14 cellular contexts compared by ENCODE assay signal in the genomic region with DNA sequence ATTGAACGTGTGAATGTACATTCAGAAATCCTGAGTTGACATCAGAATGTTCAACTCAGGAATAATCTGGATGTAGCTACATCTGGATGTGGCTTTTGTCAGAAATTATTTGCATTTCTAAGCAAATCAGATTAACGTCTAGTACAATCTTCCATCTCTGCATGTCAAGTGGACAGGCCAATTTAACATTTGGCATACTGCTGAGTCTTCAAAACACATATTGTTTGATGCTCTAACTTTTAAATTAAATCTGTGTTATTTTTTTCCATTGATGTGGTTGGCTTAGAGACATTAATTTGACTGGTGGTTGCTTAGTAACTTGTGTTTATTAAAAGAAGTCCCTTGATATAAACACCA. TPM values are rescaled to one million over a fixed set of nuclear protein-coding genes. Genes with fewer than 3 reads are reported as not detected.
DNase-seq lines count a peak whose midpoint lies in the region; ATAC-seq and TF ChIP-seq lines count a peak whose summit lies in the region.
"Had no signal": no experiment of that assay in that cellular context is flagged by ENCODE, and none has a peak within 500 bp of the region (broad histone marks: within the 10 kb centered on the region; RNA-seq: fewer than 3 reads in every experiment).

No MANE protein-coding gene starts in this region.

- ATAC-seq in naive thymus-derived CD4-positive, alpha-beta T cell = no peak
- no peak for ATAC-seq in HG03045 (IDR thresholded peaks at IDR 0.05; ENCODE audit: unreplicated experiment)

- H3K79me2 ChIP-seq in Loucy (ENCODE audit: insufficient read depth, low read length) = peaks cover 79% of the 10 kb centered on the region

- H3K4me1 ChIP-seq in Loucy (ENCODE audit: insufficient read depth, low read length, poor library complexity, severe bottlenecking) (peaks cover 86% of the 10 kb centered on the region), tibial nerve (peaks cover 0 to 30% (median 9%) of the 10 kb centered on the region in 4 donors)
- peaks cover 43 to 63% of the 10 kb centered on the region in 2 donors for H3K4me1 ChIP-seq in naive thymus-derived CD4-positive, alpha-beta T cell (ENCODE audit: control insufficient read depth in 2 of 2, insufficient read depth in 2 of 2, low read length in 2 of 2)
- H3K4me1 ChIP-seq: thyroid gland had no signal

- no peak for TF ChIP-seq CTCF in GM06990 (IDR thresholded peaks at IDR 0.05; ENCODE audit: insufficient read depth, low read length, poor library complexity, severe bottlenecking)
- TF ChIP-seq CTCF in Loucy (conservative IDR thresholded peaks at IDR 0.05; ENCODE audit: low read length) = no peak
- TF ChIP-seq CTCF in dorsolateral prefrontal cortex (IDR thresholded peaks at IDR 0.05 in 54 of 56, conservative IDR thresholded peaks at IDR 0.05 in 2 of 56; ENCODE audit: low read depth in 1 of 56, partially characterized antibody in 56 of 56) = no peak
- no peak for TF ChIP-seq CTCF in tibial nerve (IDR thresholded peaks at IDR 0.05)

- H2AFZ ChIP-seq in Loucy (ENCODE audit: low read length) = no peak overlapping the region

- H3K4me3 Mint-ChIP-seq in activated naive CD8-positive, alpha-beta T cell = peak overlapping the region; percentile 97
- peak overlapping the region in 7 of 10 donors; percentile 55 to 100 (median 96) for H3K4me3 Mint-ChIP-seq in naive thymus-derived CD4-positive, alpha-beta T cell

- H3K9me3 ChIP-seq in Loucy (ENCODE audit: insufficient read depth, low read depth, low read length) (no peaks in the 10 kb centered on the region), tibial nerve (no peaks in the 10 kb centered on the region)
- no peaks in the 10 kb centered on the region for H3K9me3 ChIP-seq in naive thymus-derived CD4-positive, alpha-beta T cell (ENCODE audit: control insufficient read depth in 2 of 3, low read length in 3 of 3)
- H3K9me3 ChIP-seq: thyroid gland had no signal

- TF ChIP-seq EP300 in tibial nerve (IDR thresholded peaks at IDR 0.05) = no peak

- H3K9ac ChIP-seq in Loucy (ENCODE audit: low read depth, low read length, poor library complexity, severe bottlenecking) = peak overlapping the region; percentile 37

- H3K27me3 ChIP-seq in GM06990 (replicated peaks; ENCODE audit: control insufficient read depth, insufficient read depth, low read length) = no peaks in the 10 kb centered on the region
- no peaks in the 10 kb centered on the region for H3K27me3 ChIP-seq in Loucy (ENCODE audit: insufficient read depth, low read length, poor library complexity, severe bottlenecking)
- H3K27me3 ChIP-seq in naive thymus-derived CD4-positive, alpha-beta T cell (ENCODE audit: control insufficient read depth in 2 of 2, insufficient read depth in 2 of 2, low read length in 2 of 2) = no peaks in the 10 kb centered on the region
- no peaks in the 10 kb centered on the region for H3K27me3 ChIP-seq in dorsolateral prefrontal cortex
- H3K27me3 ChIP-seq in tibial nerve = no peaks in the 10 kb centered on the region
- H3K27me3 ChIP-seq: thyroid gland had no signal

- H3K9me2 ChIP-seq in Loucy (replicated peaks; ENCODE audit: low read depth, low read length) = no peaks in the 10 kb centered on the region

- in situ Hi-C loops in G401 (cut with HindIII; ENCODE audit: low sequenced_read_pairs) = no loop called here

- peaks cover 25% of the 10 kb centered on the region for H3K36me3 Mint-ChIP-seq in activated naive CD8-positive, alpha-beta T cell
- H3K36me3 Mint-ChIP-seq in naive thymus-derived CD4-positive, alpha-beta T cell = peaks cover 0 to 35% (median 4%) of the 10 kb centered on the region in 5 donors

- DNase-seq in GM06990 (ENCODE audit: extremely low read depth, insufficient read length) (no peak), G401 (ENCODE audit: low spot score) (no peak), dorsolateral prefrontal cortex (no peak), tibial nerve (ENCODE audit: low spot score in 2 of 2) (no peak)
- no peak for DNase-seq in naive thymus-derived CD4-positive, alpha-beta T cell
- DNase-seq: effector CD8-positive, alpha-beta T cell; NCI-H2081; occipital lobe; stimulated activated CD4-positive, alpha-beta T cell treated with anti-CD3 and anti-CD28 coated beads, Interleukin-4, amount 100 ng/mL, for 24 hours; thyroid gland had no signal

- H3K4me2 ChIP-seq in Loucy (ENCODE audit: low read depth, low read length, poor library complexity, severe bottlenecking) = peak overlapping the region; percentile 92

- CTCF ChIA-PET in naive thymus-derived CD4-positive, alpha-beta T cell (lab: Charles Lee) = interaction anchor here (1.0 kb wide), 1 partner anchor 48 kb away, joined by 3 read pairs; no protein-coding TSS in a partner anchor

- H3K27me3 Mint-ChIP-seq in activated naive CD8-positive, alpha-beta T cell = no peaks in the 10 kb centered on the region
- no peaks in the 10 kb centered on the region for H3K27me3 Mint-ChIP-seq in naive thymus-derived CD4-positive, alpha-beta T cell

- H3K4me1 Mint-ChIP-seq in activated naive CD8-positive, alpha-beta T cell (ENCODE audit: low read depth) = peaks cover 85% of the 10 kb centered on the region
- H3K4me1 Mint-ChIP-seq in naive thymus-derived CD4-positive, alpha-beta T cell = peaks cover 42 to 94% (median 81%) of the 10 kb centered on the region in 7 donors

- no peaks in the 10 kb centered on the region for H3K9me3 Mint-ChIP-seq in activated naive CD8-positive, alpha-beta T cell (ENCODE audit: low read depth)
- no peaks in the 10 kb centered on the region for H3K9me3 Mint-ChIP-seq in naive thymus-derived CD4-positive, alpha-beta T cell

- H3K27ac ChIP-seq in naive thymus-derived CD4-positive, alpha-beta T cell (ENCODE audit: low read depth, low read length) = no peak overlapping the region
- H3K27ac ChIP-seq in dorsolateral prefrontal cortex = peak overlapping the region in 1 of 59 donors; percentile 9
- no peak overlapping the region for H3K27ac ChIP-seq in tibial nerve
- H3K27ac ChIP-seq: SK-N-MC, thyroid gland had no signal

- no peaks in the 10 kb centered on the region for H3K36me3 ChIP-seq in GM06990 (ENCODE audit: control insufficient read depth, insufficient read depth, low read length)
- H3K36me3 ChIP-seq in Loucy (ENCODE audit: insufficient read depth, low read length) = no peaks in the 10 kb centered on the region
- H3K36me3 ChIP-seq in naive thymus-derived CD4-positive, alpha-beta T cell (ENCODE audit: control insufficient read depth in 2 of 3, insufficient read depth in 3 of 3, low read length in 3 of 3) = peaks cover 0 to 11% (median 0%) of the 10 kb centered on the region in 3 experiments
- no peaks in the 10 kb centered on the region for H3K36me3 ChIP-seq in tibial nerve
- H3K36me3 ChIP-seq: thyroid gland had no signal

- peak overlapping the region; percentile 72 for H3K27ac Mint-ChIP-seq in activated naive CD8-positive, alpha-beta T cell
- peak overlapping the region in 4 of 9 donors; percentile 38 to 75 (median 46) for H3K27ac Mint-ChIP-seq in naive thymus-derived CD4-positive, alpha-beta T cell

- H3K4me3 ChIP-seq in GM06990 (replicated peaks; ENCODE audit: low read depth, low read length) (peak overlapping the region; percentile 75), Loucy (ENCODE audit: low read length, poor library complexity, severe bottlenecking) (peak overlapping the region; percentile 96), dorsolateral prefrontal cortex (peak overlapping the region in 7 of 59 donors; percentile 2 to 89 (median 11)), tibial nerve (no peak overlapping the region)
- H3K4me3 ChIP-seq in naive thymus-derived CD4-positive, alpha-beta T cell (ENCODE audit: low read length) = no peak overlapping the region
- H3K4me3 ChIP-seq: SK-N-MC, thyroid gland had no signal

- intact Hi-C loops in naive thymus-derived CD4-positive, alpha-beta T cell (cut with micrococcal nuclease) = loop anchor here (5.0 kb wide), 4 partner anchors 196 to 1066 kb away; partner anchors contain the start of genes ATAD1 (in 1 of the 2) and RNLS (in 1 of the 2)
- intact Hi-C loops in dorsolateral prefrontal cortex (cut with DNase I) = no loop called here

- 52 to 68% methylated on average over 2 of the region's 2 CpGs for WGBS in tibial nerve, 2 donors

- peaks cover 68% of the 10 kb centered on the region for H4K20me1 ChIP-seq in Loucy (ENCODE audit: insufficient read depth, low read length, poor library complexity, severe bottlenecking)

- no peak for TF ChIP-seq POLR2A in tibial nerve (IDR thresholded peaks at IDR 0.05)

- peaks cover 9% of the 10 kb centered on the region; the same call in 1 of the 2 replicates for H3F3A ChIP-seq in Loucy (ENCODE audit: low read depth)

- POLR2A ChIA-PET in naive thymus-derived CD4-positive, alpha-beta T cell (lab: Charles Lee) = interaction anchor here (0.6 kb wide), 1 partner anchor 368 kb away, joined by 3 read pairs; no protein-coding TSS in a partner anchor

RNA-seq across cellular contexts. Expression of gene STAMBPL1, which starts 3.4 kb away (rescaled TPM):
- 10 to 100 TPM; 29.5 to 57.7 (median 38.9) TPM for total RNA-seq in naive thymus-derived CD4-positive, alpha-beta T cell
- polyA plus RNA-seq in naive thymus-derived CD4-positive, alpha-beta T cell = 10 to 100 TPM; 12.5 to 13.0 TPM
- total RNA-seq in G401 (2014; rRNA removed; shearing (Covaris generic)) = not detected in 2 replicates
- total RNA-seq in dorsolateral prefrontal cortex (10 to 100 TPM; 18.3 to 63.7 (median 43.9) TPM), tibial nerve (10 to 100 TPM; 14.2 to 34.5 (median 25.5) TPM)

RNA-seq across cellular contexts. Expression of gene ANKRD22, which starts 31.8 kb away (rescaled TPM):
- total RNA-seq in naive thymus-derived CD4-positive, alpha-beta T cell = under 1 TPM in 4 of 5 experiments, not detected in 1; 0.32 to 0.59 (median 0.40) TPM
- 1 to 10 TPM in 1 of 2 donors, under 1 TPM in 1; 0.54 to 1.2 TPM for polyA plus RNA-seq in naive thymus-derived CD4-positive, alpha-beta T cell
- total RNA-seq in G401 (2014; rRNA removed; shearing (Covaris generic)) = not detected in 2 replicates
- total RNA-seq in dorsolateral prefrontal cortex (1 to 10 TPM in 29 of 120 experiments, under 1 TPM in 51, not detected in 40; 0.21 to 5.8 (median 0.75) TPM), tibial nerve (not detected)
- total RNA-seq: thyroid gland had no signal

Comparison
In these comparisons a context has a peak if more than half of its experiments do, and no peak if none do; other contexts are left out.
1. H3K4me3 ChIP-seq: peak in GM06990 (single experiment) and Loucy (single experiment); none in naive thymus-derived CD4-positive, alpha-beta T cell (single experiment) and tibial nerve (0 of 4).
2. RNA of gene STAMBPL1, which starts 3.4 kb away (total RNA-seq): 18.3 to 63.7 TPM in dorsolateral prefrontal cortex, 29.5 to 57.7 TPM in naive thymus-derived CD4-positive, alpha-beta T cell and 14.2 to 34.5 TPM in tibial nerve; not detected in G401; every median in the first group is over 10 times any median in the second.
3. intact Hi-C loops: an anchor here in naive thymus-derived CD4-positive, alpha-beta T cell (5.0 kb wide); none called in dorsolateral prefrontal cortex.